In genomic region chr9:125764198-125764597, GRCh38 we compare ENCODE assay signal across 25 cellular contexts.
"Had no signal": no experiment of that assay in that cellular context is flagged by ENCODE, and none has a peak within 500 bp of the region (broad histone marks: within the 10 kb centered on the region; RNA-seq: fewer than 3 reads in every experiment).

No MANE protein-coding gene starts in this region.

- H3K4me3 ChIP-seq: Peyer's patch, SJCRH30 had no signal

- H3K4me1 ChIP-seq: Peyer's patch had no signal

- H3K27me3 ChIP-seq: brain microvascular endothelial cell, Peyer's patch, SJCRH30 had no signal

- H3K9me3 ChIP-seq: Peyer's patch, SJCRH30 had no signal

- H3K36me3 ChIP-seq: brain microvascular endothelial cell, Peyer's patch had no signal

- DNase-seq: activated B cell treated with CpG ODN at 0.5 μM for 24 hours; activated CD4-positive, alpha-beta T cell treated with anti-CD3 and anti-CD28 coated beads for 1 hour; activated CD4-positive, alpha-beta T cell treated with anti-CD3 and anti-CD28 coated beads, Interleukin-2, amount 10 ng/mL, durations not matched to agents 24 days and 14 days; activated CD4-positive, alpha-beta T cell treated with anti-CD3 and anti-CD28 coated beads, Interleukin-2, amount 50 U/mL, for 48 hours; activated CD8-positive, alpha-beta memory T cell treated with anti-CD3 and anti-CD28 coated beads, Interleukin-2, amount 10 ng/mL, durations not matched to agents 7 days and 5 days; activated effector memory CD4-positive, alpha-beta T cell treated with anti-CD3 and anti-CD28 coated beads, Interleukin-2, amount 50 U/mL, for 16 hours; activated naive CD4-positive, alpha-beta T cell treated with Interleukin-2 at 50 U/mL for 16 hours; activated naive CD8-positive, alpha-beta T cell treated with anti-CD3 and anti-CD28 coated beads, Interleukin-2, amount 50 U/mL, for 24 hours; activated T-cell treated with anti-CD3 and anti-CD28 coated beads, Interleukin-2, amount 50 U/mL, for 24 hours; amniotic stem cell; brain microvascular endothelial cell; MM.1S; NCI-H1105; NCI-H1436; NCI-H1694 treated with DMSO at 0.1 percent for 48 hours; NCI-H2081; NCI-H446; Peyer's patch; Right ventricle myocardium superior; SJCRH30; T-helper 17 cell; T-helper 9 cell had no signal

- H3K27ac ChIP-seq: brain microvascular endothelial cell, Peyer's patch, RWPE1, SJCRH30 had no signal

- FAIRE-seq: astrocyte, TTC549 had no signal
